1 cellular context compared by ENCODE assay signal in genomic region chr13:113122571-113123225, GRCh38.
A peak's percentile ranks its signal among the peaks of the same experiment; 100 is the strongest.
TF ChIP-seq lines count a peak whose summit lies in the region.

Gene F10, plus strand, starts transcription at chr13:113122799. Its CDS starts 57 bp downstream, at chr13:113122856.

TF ChIP-seq in HepG2, 621 proteins besides CTCF, POLR2A, EP300 and RAD21 (continued from another document and continues in another):
- TF ChIP-seq, protein P1, sequence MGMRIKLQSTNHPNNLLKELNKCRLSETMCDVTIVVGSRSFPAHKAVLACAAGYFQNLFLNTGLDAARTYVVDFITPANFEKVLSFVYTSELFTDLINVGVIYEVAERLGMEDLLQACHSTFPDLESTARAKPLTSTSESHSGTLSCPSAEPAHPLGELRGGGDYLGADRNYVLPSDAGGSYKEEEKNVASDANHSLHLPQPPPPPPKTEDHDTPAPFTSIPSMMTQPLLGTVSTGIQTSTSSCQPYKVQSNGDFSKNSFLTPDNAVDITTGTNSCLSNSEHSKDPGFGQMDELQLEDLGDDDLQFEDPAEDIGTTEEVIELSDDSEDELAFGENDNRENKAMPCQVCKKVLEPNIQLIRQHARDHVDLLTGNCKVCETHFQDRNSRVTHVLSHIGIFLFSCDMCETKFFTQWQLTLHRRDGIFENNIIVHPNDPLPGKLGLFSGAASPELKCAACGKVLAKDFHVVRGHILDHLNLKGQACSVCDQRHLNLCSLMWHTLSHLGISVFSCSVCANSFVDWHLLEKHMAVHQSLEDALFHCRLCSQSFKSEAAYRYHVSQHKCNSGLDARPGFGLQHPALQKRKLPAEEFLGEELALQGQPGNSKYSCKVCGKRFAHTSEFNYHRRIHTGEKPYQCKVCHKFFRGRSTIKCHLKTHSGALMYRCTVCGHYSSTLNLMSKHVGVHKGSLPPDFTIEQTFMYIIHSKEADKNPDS (CRISPR knock-in tag; IDR thresholded peaks at IDR 0.05): 0 out of 2 replicates have a peak, but pooled peaks have one; percentile 7
- TF ChIP-seq, protein P2, sequence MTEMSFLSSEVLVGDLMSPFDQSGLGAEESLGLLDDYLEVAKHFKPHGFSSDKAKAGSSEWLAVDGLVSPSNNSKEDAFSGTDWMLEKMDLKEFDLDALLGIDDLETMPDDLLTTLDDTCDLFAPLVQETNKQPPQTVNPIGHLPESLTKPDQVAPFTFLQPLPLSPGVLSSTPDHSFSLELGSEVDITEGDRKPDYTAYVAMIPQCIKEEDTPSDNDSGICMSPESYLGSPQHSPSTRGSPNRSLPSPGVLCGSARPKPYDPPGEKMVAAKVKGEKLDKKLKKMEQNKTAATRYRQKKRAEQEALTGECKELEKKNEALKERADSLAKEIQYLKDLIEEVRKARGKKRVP (CRISPR knock-in tag; IDR thresholded peaks at IDR 0.05): peak in 1 of 2 experiments; percentile 59; a peak in 1 of 4 replicates
- peak; percentile 98 for TF ChIP-seq TARDBP (CRISPR knock-in tag; IDR thresholded peaks at IDR 0.05)
- peak; percentile 72; the same call in 1 of the 2 replicates for TF ChIP-seq MED13 (CRISPR knock-in tag; IDR thresholded peaks at IDR 0.05)
- TF ChIP-seq MTERF4 (CRISPR knock-in tag; IDR thresholded peaks at IDR 0.05): peak; percentile 89
- TF ChIP-seq ZNF780A (CRISPR knock-in tag; IDR thresholded peaks at IDR 0.05): 0 out of 2 replicates have a peak, but pooled peaks have one; percentile 33
- TF ChIP-seq, protein P3, sequence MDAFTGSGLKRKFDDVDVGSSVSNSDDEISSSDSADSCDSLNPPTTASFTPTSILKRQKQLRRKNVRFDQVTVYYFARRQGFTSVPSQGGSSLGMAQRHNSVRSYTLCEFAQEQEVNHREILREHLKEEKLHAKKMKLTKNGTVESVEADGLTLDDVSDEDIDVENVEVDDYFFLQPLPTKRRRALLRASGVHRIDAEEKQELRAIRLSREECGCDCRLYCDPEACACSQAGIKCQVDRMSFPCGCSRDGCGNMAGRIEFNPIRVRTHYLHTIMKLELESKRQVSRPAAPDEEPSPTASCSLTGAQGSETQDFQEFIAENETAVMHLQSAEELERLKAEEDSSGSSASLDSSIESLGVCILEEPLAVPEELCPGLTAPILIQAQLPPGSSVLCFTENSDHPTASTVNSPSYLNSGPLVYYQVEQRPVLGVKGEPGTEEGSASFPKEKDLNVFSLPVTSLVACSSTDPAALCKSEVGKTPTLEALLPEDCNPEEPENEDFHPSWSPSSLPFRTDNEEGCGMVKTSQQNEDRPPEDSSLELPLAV (CRISPR knock-in tag; conservative IDR thresholded peaks at IDR 0.05; ENCODE audit: low read depth): no peak
- peak; percentile 75; the same call in 1 of the 2 replicates for TF ChIP-seq YEATS2 (CRISPR knock-in tag; IDR thresholded peaks at IDR 0.05; ENCODE audit: borderline replicate concordance)
- peak; percentile 92 for TF ChIP-seq ZIK1 (CRISPR knock-in tag; IDR thresholded peaks at IDR 0.05; ENCODE audit: borderline replicate concordance, low read depth)
- peak; percentile 48; the same call in 1 of the 2 replicates for TF ChIP-seq BRF2 (CRISPR knock-in tag; IDR thresholded peaks at IDR 0.05)
- TF ChIP-seq ELF1 (CRISPR knock-in tag; IDR thresholded peaks at IDR 0.05): peak; percentile 37
- TF ChIP-seq, protein P4, sequence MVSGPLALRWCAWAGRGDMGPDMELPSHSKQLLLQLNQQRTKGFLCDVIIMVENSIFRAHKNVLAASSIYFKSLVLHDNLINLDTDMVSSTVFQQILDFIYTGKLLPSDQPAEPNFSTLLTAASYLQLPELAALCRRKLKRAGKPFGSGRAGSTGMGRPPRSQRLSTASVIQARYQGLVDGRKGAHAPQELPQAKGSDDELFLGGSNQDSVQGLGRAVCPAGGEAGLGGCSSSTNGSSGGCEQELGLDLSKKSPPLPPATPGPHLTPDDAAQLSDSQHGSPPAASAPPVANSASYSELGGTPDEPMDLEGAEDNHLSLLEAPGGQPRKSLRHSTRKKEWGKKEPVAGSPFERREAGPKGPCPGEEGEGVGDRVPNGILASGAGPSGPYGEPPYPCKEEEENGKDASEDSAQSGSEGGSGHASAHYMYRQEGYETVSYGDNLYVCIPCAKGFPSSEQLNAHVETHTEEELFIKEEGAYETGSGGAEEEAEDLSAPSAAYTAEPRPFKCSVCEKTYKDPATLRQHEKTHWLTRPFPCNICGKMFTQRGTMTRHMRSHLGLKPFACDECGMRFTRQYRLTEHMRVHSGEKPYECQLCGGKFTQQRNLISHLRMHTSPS (CRISPR knock-in tag; IDR thresholded peaks at IDR 0.05; ENCODE audit: low read depth): peak; percentile 47
- peak; percentile 15; the same call in 1 of the 2 replicates for TF ChIP-seq HMG20A (CRISPR knock-in tag; IDR thresholded peaks at IDR 0.05; ENCODE audit: borderline replicate concordance)
- TF ChIP-seq KLF15 (CRISPR knock-in tag; IDR thresholded peaks at IDR 0.05; ENCODE audit: borderline replicate concordance): no peak
- peak; percentile 89; the same call in 1 of the 2 replicates for TF ChIP-seq TOPORS (CRISPR knock-in tag; IDR thresholded peaks at IDR 0.05)
- TF ChIP-seq, protein P5, sequence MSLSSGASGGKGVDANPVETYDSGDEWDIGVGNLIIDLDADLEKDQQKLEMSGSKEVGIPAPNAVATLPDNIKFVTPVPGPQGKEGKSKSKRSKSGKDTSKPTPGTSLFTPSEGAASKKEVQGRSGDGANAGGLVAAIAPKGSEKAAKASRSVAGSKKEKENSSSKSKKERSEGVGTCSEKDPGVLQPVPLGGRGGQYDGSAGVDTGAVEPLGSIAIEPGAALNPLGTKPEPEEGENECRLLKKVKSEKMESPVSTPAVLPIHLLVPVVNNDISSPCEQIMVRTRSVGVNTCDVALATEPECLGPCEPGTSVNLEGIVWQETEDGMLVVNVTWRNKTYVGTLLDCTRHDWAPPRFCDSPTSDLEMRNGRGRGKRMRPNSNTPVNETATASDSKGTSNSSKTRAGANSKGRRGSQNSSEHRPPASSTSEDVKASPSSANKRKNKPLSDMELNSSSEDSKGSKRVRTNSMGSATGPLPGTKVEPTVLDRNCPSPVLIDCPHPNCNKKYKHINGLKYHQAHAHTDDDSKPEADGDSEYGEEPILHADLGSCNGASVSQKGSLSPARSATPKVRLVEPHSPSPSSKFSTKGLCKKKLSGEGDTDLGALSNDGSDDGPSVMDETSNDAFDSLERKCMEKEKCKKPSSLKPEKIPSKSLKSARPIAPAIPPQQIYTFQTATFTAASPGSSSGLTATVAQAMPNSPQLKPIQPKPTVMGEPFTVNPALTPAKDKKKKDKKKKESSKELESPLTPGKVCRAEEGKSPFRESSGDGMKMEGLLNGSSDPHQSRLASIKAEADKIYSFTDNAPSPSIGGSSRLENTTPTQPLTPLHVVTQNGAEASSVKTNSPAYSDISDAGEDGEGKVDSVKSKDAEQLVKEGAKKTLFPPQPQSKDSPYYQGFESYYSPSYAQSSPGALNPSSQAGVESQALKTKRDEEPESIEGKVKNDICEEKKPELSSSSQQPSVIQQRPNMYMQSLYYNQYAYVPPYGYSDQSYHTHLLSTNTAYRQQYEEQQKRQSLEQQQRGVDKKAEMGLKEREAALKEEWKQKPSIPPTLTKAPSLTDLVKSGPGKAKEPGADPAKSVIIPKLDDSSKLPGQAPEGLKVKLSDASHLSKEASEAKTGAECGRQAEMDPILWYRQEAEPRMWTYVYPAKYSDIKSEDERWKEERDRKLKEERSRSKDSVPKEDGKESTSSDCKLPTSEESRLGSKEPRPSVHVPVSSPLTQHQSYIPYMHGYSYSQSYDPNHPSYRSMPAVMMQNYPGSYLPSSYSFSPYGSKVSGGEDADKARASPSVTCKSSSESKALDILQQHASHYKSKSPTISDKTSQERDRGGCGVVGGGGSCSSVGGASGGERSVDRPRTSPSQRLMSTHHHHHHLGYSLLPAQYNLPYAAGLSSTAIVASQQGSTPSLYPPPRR (CRISPR knock-in tag; IDR thresholded peaks at IDR 0.05; ENCODE audit: borderline replicate concordance): peak; percentile 76; the same call in 1 of the 2 replicates
- 0 out of 2 replicates have a peak, but pooled peaks have one; percentile 51 for TF ChIP-seq NR0B2 (CRISPR knock-in tag; IDR thresholded peaks at IDR 0.05)
- TF ChIP-seq, protein P6, sequence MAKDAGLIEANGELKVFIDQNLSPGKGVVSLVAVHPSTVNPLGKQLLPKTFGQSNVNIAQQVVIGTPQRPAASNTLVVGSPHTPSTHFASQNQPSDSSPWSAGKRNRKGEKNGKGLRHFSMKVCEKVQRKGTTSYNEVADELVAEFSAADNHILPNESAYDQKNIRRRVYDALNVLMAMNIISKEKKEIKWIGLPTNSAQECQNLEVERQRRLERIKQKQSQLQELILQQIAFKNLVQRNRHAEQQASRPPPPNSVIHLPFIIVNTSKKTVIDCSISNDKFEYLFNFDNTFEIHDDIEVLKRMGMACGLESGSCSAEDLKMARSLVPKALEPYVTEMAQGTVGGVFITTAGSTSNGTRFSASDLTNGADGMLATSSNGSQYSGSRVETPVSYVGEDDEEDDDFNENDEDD (CRISPR knock-in tag; IDR thresholded peaks at IDR 0.05; ENCODE audit: borderline replicate concordance): peak; percentile 51; the same call in 1 of the 2 replicates
- TF ChIP-seq ZNF317 (CRISPR knock-in tag; IDR thresholded peaks at IDR 0.05): no peak
- TF ChIP-seq FOXO4 (CRISPR knock-in tag; conservative IDR thresholded peaks at IDR 0.05): no peak
- peak; percentile 83 for TF ChIP-seq ZNF777 (CRISPR knock-in tag; IDR thresholded peaks at IDR 0.05)
- no peak for TF ChIP-seq MAFG (CRISPR knock-in tag; IDR thresholded peaks at IDR 0.05)
- TF ChIP-seq CSRNP1 (CRISPR knock-in tag; IDR thresholded peaks at IDR 0.05): peak; percentile 93
- TF ChIP-seq MEIS1 (CRISPR knock-in tag; IDR thresholded peaks at IDR 0.05; ENCODE audit: borderline replicate concordance): peak; percentile 87; the same call in 1 of the 2 replicates
- TF ChIP-seq ZNF160 (CRISPR knock-in tag; IDR thresholded peaks at IDR 0.05): peak; percentile 38; the same call in 1 of the 2 replicates
- TF ChIP-seq ZBTB8A (CRISPR knock-in tag; IDR thresholded peaks at IDR 0.05; ENCODE audit: borderline replicate concordance, low read depth): 0 out of 2 replicates have a peak, but pooled peaks have one; percentile 41
- TF ChIP-seq ZMYM4 (CRISPR knock-in tag; IDR thresholded peaks at IDR 0.05): peak; percentile 66
- TF ChIP-seq BRD4 (CRISPR knock-in tag; IDR thresholded peaks at IDR 0.05): peak; percentile 97
- peak; percentile 75; the same call in 1 of the 2 replicates for TF ChIP-seq MZF1 (CRISPR knock-in tag; IDR thresholded peaks at IDR 0.05; ENCODE audit: borderline replicate concordance)
- TF ChIP-seq BRCA1 (CRISPR knock-in tag; IDR thresholded peaks at IDR 0.05): peak; percentile 98
- TF ChIP-seq NFKB2 (CRISPR knock-in tag; IDR thresholded peaks at IDR 0.05; ENCODE audit: borderline replicate concordance): peak; percentile 94
- TF ChIP-seq MIER2 (CRISPR knock-in tag; IDR thresholded peaks at IDR 0.05): no peak
- TF ChIP-seq POLR2AphosphoS2 (IDR thresholded peaks at IDR 0.05; ENCODE audit: low read depth, low read length): peak; percentile 71; the same call in 1 of the 2 replicates
- TF ChIP-seq ZNF550 (CRISPR knock-in tag; IDR thresholded peaks at IDR 0.05; ENCODE audit: borderline replicate concordance): 0 out of 2 replicates have a peak, but pooled peaks have one; percentile 58
- peak; percentile 67; the same call in 1 of the 2 replicates for TF ChIP-seq KLF9 (CRISPR knock-in tag; IDR thresholded peaks at IDR 0.05; ENCODE audit: low read depth)
- no peak for TF ChIP-seq CEBPB (IDR thresholded peaks at IDR 0.05; ENCODE audit: borderline replicate concordance, low read depth, low read length)
- no peak for TF ChIP-seq ZBTB37 (CRISPR knock-in tag; IDR thresholded peaks at IDR 0.05)
- TF ChIP-seq ZNF879 (CRISPR knock-in tag; IDR thresholded peaks at IDR 0.05): no peak
